17 cellular contexts compared by ENCODE assay signal in the genomic region with DNA sequence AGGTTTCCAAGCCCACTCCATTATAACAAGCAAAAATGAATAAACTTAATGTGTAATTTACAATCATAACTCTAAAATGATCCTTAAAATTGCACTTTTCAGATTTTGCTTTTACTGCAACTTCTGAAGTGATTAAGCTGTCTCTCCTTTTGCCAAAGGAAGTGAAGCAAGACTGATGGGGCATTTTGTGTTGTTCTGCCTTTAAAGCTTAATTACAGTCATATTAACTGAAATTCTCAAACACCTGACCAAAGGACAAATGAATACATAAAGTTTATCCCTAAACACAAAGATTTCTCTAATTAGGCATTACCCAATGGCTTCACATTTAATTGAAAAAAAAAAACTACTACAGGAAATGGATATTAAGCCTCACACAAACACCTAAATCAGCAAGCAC.
DNase-seq lines count a peak whose midpoint lies in the region; ATAC-seq and TF ChIP-seq lines count a peak whose summit lies in the region.
"Had no signal": no experiment of that assay in that cellular context is flagged by ENCODE, and none has a peak within 500 bp of the region (broad histone marks: within the 10 kb centered on the region; RNA-seq: fewer than 3 reads in every experiment).

No MANE protein-coding gene starts in this region.

- H3K9me2 ChIP-seq in SK-N-SH: no peaks in the 10 kb centered on the region

- POLR2A ChIA-PET in SK-N-SH (lab: Yijun Ruan, JAX): no interaction called here

- H3K27ac Mint-ChIP-seq in endothelial cell (ENCODE audit: unreplicated experiment): peak overlapping the region; percentile 64
- H3K27ac Mint-ChIP-seq: activated CD8-positive, alpha-beta memory T cell treated with anti-CD3 and anti-CD28 coated beads, Interleukin-2, amount 10 ng/mL, durations not matched to agents 7 days and 5 days had no signal

- DNase-seq in SK-N-SH: no peak
- peak; percentile 2 for DNase-seq in NB4 (ENCODE audit: low read depth)
- DNase-seq in endothelial cell (ENCODE audit: low spot score): no peak
- DNase-seq in renal cortical epithelial cell (ENCODE audit: low read depth): peak; percentile 9
- DNase-seq in breast epithelium (ENCODE audit: low spot score in 2 of 2): no peak
- DNase-seq in NCI-H1417 treated with DMSO at 0.1 percent for 48 hours (lab: John Stamatoyannopoulos, UW): no peak
- DNase-seq in prostate gland (ENCODE audit: low spot score): no peak
- DNase-seq: 8988T; activated CD8-positive, alpha-beta memory T cell treated with anti-CD3 and anti-CD28 coated beads, Interleukin-2, amount 10 ng/mL, durations not matched to agents 7 days and 5 days; cortex of kidney; heart right ventricle; mucosa of descending colon; NCI-H1092 treated with DMSO at 0.1 percent for 48 hours; NK-92 treated with Interleukin-12 subunit alpha and Interleukin-12 subunit beta, amount 100 ng/mL, for 24 hours; right lobe of liver had no signal

- peaks cover 15% of the 10 kb centered on the region for H3F3A ChIP-seq in SK-N-SH (replicated peaks; ENCODE audit: insufficient read depth)

- H3K36me3 ChIP-seq in SK-N-SH (replicated peaks in 1 of 2; ENCODE audit: control insufficient read depth in 1 of 2, insufficient read depth in 2 of 2, low read length in 1 of 2) (no peaks in the 10 kb centered on the region), breast epithelium (no peaks in the 10 kb centered on the region), prostate gland (no peaks in the 10 kb centered on the region)
- H3K36me3 ChIP-seq: heart right ventricle, right lobe of liver, vagina had no signal

- no peak for ATAC-seq in SK-N-SH treated with all-trans-retinoic acid at 6 μM for 48 hours
- ATAC-seq: activated CD8-positive, alpha-beta memory T cell treated with anti-CD3 and anti-CD28 coated beads, Interleukin-2, amount 10 ng/mL, durations not matched to agents 7 days and 5 days; heart right ventricle; mucosa of descending colon had no signal

- CTCF ChIA-PET in SK-N-SH (lab: Yijun Ruan, JAX): interaction anchor here (1.1 kb wide), 1 partner anchor 99 kb away, joined by 3 read pairs; no protein-coding TSS in a partner anchor

- H3K9me3 ChIP-seq in SK-N-SH (no peaks in the 10 kb centered on the region), breast epithelium (no peaks in the 10 kb centered on the region), prostate gland (no peaks in the 10 kb centered on the region)
- H3K9me3 ChIP-seq: heart right ventricle, mucosa of descending colon, right lobe of liver, vagina had no signal

- TF ChIP-seq POLR2A in NB4 (IDR thresholded peaks at IDR 0.05; ENCODE audit: extremely low read depth, insufficient read length) (no peak), breast epithelium (IDR thresholded peaks at IDR 0.05) (no peak), prostate gland (IDR thresholded peaks at IDR 0.05) (no peak)

- H3K79me2 ChIP-seq in SK-N-SH (ENCODE audit: insufficient read depth): peaks cover 76% of the 10 kb centered on the region

- H3K27me3 Mint-ChIP-seq in endothelial cell (ENCODE audit: unreplicated experiment): no peaks in the 10 kb centered on the region
- H3K27me3 Mint-ChIP-seq: activated CD8-positive, alpha-beta memory T cell treated with anti-CD3 and anti-CD28 coated beads, Interleukin-2, amount 10 ng/mL, durations not matched to agents 7 days and 5 days had no signal

- no peaks in the 10 kb centered on the region for H4K20me1 ChIP-seq in SK-N-SH (ENCODE audit: insufficient read depth)

- intact Hi-C loops in breast epithelium (cut with DNase I; ENCODE audit: low total_unique reads): no loop called here
- intact Hi-C loops in prostate gland (cut with DNase I): no loop called here

- H3K27ac ChIP-seq in SK-N-SH (ENCODE audit: low read depth in 2 of 2, low read length in 1 of 2): peak overlapping the region; percentile 22 to 59; a peak in 2 of 4 replicates
- H3K27ac ChIP-seq in breast epithelium: no peak overlapping the region
- H3K27ac ChIP-seq in prostate gland: no peak overlapping the region
- H3K27ac ChIP-seq: vagina had no signal

- H3K4me1 ChIP-seq in SK-N-SH (ENCODE audit: control insufficient read depth in 1 of 2, insufficient read depth in 2 of 2, low read depth in 1 of 2, low read length in 1 of 2): peaks cover 13 to 52% of the 10 kb centered on the region in 2 experiments; a peak in 3 of 4 replicates
- no peaks in the 10 kb centered on the region for H3K4me1 ChIP-seq in breast epithelium
- H3K4me1 ChIP-seq in prostate gland (replicated peaks): no peaks in the 10 kb centered on the region

- no peak for TF ChIP-seq RAD21 in SK-N-SH (IDR thresholded peaks at IDR 0.05; ENCODE audit: low read length)

- no peaks in the 10 kb centered on the region for H3K36me3 Mint-ChIP-seq in endothelial cell (ENCODE audit: low read depth, unreplicated experiment)

- no peak overlapping the region for H3K9ac ChIP-seq in SK-N-SH

- no peak for TF ChIP-seq EP300 in SK-N-SH (IDR thresholded peaks at IDR 0.05; ENCODE audit: borderline replicate concordance in 1 of 2, low read depth in 1 of 2, low read length in 1 of 2)

- H2AFZ ChIP-seq in SK-N-SH (ENCODE audit: low read depth): no peak overlapping the region

- H3K9me3 Mint-ChIP-seq in endothelial cell (ENCODE audit: unreplicated experiment): no peaks in the 10 kb centered on the region

- H3K4me3 ChIP-seq in SK-N-SH (ENCODE audit: low read depth in 2 of 2, low read length in 1 of 2) (no peak overlapping the region), NB4 (ENCODE audit: low read depth, low read length) (no peak overlapping the region), breast epithelium (no peak overlapping the region), prostate gland (no peak overlapping the region)
- H3K4me3 ChIP-seq: heart right ventricle, mucosa of descending colon, right lobe of liver, vagina had no signal

- TF ChIP-seq CTCF in SK-N-SH (IDR thresholded peaks at IDR 0.05) (no peak), NB4 (IDR thresholded peaks at IDR 0.05; ENCODE audit: low read depth, low read length) (no peak), endothelial cell (IDR thresholded peaks at IDR 0.05; ENCODE audit: unreplicated experiment) (no peak), breast epithelium (IDR thresholded peaks at IDR 0.05) (no peak), prostate gland (IDR thresholded peaks at IDR 0.05) (no peak)

- H3K4me1 Mint-ChIP-seq in endothelial cell (ENCODE audit: unreplicated experiment): peaks cover 17% of the 10 kb centered on the region

- peak overlapping the region; percentile 54 for H3K4me2 ChIP-seq in SK-N-SH

- no peak overlapping the region for H3K4me3 Mint-ChIP-seq in endothelial cell (ENCODE audit: unreplicated experiment)
- H3K4me3 Mint-ChIP-seq: activated CD8-positive, alpha-beta memory T cell treated with anti-CD3 and anti-CD28 coated beads, Interleukin-2, amount 10 ng/mL, durations not matched to agents 7 days and 5 days had no signal

- H3K27me3 ChIP-seq in SK-N-SH (ENCODE audit: insufficient read depth) (no peaks in the 10 kb centered on the region), breast epithelium (peaks cover 0 to 12% of the 10 kb centered on the region in 2 donors), prostate gland (replicated peaks; ENCODE audit: insufficient read depth) (no peaks in the 10 kb centered on the region)
- H3K27me3 ChIP-seq: right lobe of liver, vagina had no signal

TF ChIP-seq in SK-N-SH, 30 proteins besides CTCF, POLR2A, EP300 and RAD21 (continues in another document):
- TF ChIP-seq USF1 (IDR thresholded peaks at IDR 0.05; ENCODE audit: borderline replicate concordance, low read depth) (no peak), SMC3 (IDR thresholded peaks at IDR 0.05; ENCODE audit: low read depth, low read length) (no peak), MAX (IDR thresholded peaks at IDR 0.05; ENCODE audit: low read depth) (no peak), ELF1 (IDR thresholded peaks at IDR 0.05) (no peak), FOXM1 (IDR thresholded peaks at IDR 0.05; ENCODE audit: low read depth) (no peak), CHD2 (IDR thresholded peaks at IDR 0.05; ENCODE audit: low read length, partially characterized antibody) (no peak), RCOR1 (IDR thresholded peaks at IDR 0.05; ENCODE audit: low read length) (no peak)

TF ChIP-seq in SK-N-SH treated with all-trans-retinoic acid at 6 μM for 48 hours, 23 proteins besides CTCF, POLR2A, EP300 and RAD21 (continues in another document):
- no peak for TF ChIP-seq ESRRG (CRISPR knock-in tag; IDR thresholded peaks at IDR 0.05)
- no peak for TF ChIP-seq CSDC2 (CRISPR knock-in tag; IDR thresholded peaks at IDR 0.05)
- TF ChIP-seq ZNF8 (CRISPR knock-in tag; IDR thresholded peaks at IDR 0.05): no peak
- TF ChIP-seq ISL1 (CRISPR knock-in tag; IDR thresholded peaks at IDR 0.05): no peak
- TF ChIP-seq ZNF565 (CRISPR knock-in tag; conservative IDR thresholded peaks at IDR 0.05; ENCODE audit: low read depth): no peak
- TF ChIP-seq POU6F1 (CRISPR knock-in tag; IDR thresholded peaks at IDR 0.05; ENCODE audit: borderline replicate concordance, low read depth): no peak
- TF ChIP-seq ZFP3 (CRISPR knock-in tag; IDR thresholded peaks at IDR 0.05): no peak
- no peak for TF ChIP-seq BACH2 (CRISPR knock-in tag; IDR thresholded peaks at IDR 0.05; ENCODE audit: borderline replicate concordance)
- no peak for TF ChIP-seq ZFP30 (CRISPR knock-in tag; IDR thresholded peaks at IDR 0.05)
- no peak for TF ChIP-seq SNAI2 (CRISPR knock-in tag; IDR thresholded peaks at IDR 0.05)

Comparison
In these comparisons a context has a peak if more than half of its experiments do, and no peak if none do; other contexts are left out.
1. DNase-seq: peak in NB4 (single experiment) and renal cortical epithelial cell (single experiment); none in SK-N-SH (single experiment), endothelial cell (single experiment), breast epithelium (0 of 2), NCI-H1417 treated with DMSO at 0.1 percent for 48 hours (single experiment) and prostate gland (single experiment).
2. H3K27ac ChIP-seq: peak in SK-N-SH (2 of 2); none in breast epithelium (0 of 2) and prostate gland (0 of 2).